2 cellular contexts compared by ENCODE assay signal in the genomic region with DNA sequence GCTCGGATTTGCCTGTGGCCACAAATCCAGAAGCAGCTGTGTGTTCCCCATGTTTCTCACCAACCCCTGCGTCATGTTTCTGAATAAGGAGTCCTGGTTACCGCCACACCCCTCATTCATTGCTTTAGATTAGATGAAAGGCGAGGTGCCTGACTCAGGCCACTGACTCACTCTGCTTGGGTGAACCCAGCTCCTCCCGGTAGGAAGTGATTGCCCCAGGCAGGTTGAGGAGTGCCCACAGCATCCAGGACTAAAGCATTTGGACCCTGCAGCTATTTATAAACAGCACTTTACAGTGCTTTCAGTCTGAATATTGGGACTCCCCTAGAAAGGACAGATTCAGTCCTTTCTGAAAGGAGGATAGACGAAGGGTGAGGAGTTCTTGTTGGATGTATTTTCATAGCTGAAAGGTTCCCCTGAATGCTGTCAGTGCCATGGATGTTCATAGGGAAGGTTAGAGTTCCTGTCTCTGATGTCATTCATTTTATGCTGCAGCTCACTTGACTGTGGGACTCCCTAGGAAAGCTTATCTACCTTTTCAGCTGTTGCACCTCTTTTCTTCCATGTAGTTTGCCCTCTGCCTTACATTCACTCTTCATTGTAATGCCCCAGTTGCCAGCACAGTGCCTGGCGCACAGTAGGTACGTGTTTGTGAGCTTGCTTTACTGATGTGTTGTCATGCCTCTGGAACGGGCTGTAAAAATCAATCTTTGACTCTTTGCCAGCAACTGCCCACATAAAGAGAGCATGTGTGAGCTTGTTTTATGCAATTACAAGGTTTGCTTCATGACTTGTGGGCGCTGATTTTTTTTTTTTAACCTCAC.
TF ChIP-seq lines count a peak whose summit lies in the region.

No MANE protein-coding gene starts in this region.

TF ChIP-seq in HEK293, 187 proteins besides CTCF, POLR2A, EP300 and RAD21 (continued from another document and continues in another):
- TF ChIP-seq, protein P1, sequence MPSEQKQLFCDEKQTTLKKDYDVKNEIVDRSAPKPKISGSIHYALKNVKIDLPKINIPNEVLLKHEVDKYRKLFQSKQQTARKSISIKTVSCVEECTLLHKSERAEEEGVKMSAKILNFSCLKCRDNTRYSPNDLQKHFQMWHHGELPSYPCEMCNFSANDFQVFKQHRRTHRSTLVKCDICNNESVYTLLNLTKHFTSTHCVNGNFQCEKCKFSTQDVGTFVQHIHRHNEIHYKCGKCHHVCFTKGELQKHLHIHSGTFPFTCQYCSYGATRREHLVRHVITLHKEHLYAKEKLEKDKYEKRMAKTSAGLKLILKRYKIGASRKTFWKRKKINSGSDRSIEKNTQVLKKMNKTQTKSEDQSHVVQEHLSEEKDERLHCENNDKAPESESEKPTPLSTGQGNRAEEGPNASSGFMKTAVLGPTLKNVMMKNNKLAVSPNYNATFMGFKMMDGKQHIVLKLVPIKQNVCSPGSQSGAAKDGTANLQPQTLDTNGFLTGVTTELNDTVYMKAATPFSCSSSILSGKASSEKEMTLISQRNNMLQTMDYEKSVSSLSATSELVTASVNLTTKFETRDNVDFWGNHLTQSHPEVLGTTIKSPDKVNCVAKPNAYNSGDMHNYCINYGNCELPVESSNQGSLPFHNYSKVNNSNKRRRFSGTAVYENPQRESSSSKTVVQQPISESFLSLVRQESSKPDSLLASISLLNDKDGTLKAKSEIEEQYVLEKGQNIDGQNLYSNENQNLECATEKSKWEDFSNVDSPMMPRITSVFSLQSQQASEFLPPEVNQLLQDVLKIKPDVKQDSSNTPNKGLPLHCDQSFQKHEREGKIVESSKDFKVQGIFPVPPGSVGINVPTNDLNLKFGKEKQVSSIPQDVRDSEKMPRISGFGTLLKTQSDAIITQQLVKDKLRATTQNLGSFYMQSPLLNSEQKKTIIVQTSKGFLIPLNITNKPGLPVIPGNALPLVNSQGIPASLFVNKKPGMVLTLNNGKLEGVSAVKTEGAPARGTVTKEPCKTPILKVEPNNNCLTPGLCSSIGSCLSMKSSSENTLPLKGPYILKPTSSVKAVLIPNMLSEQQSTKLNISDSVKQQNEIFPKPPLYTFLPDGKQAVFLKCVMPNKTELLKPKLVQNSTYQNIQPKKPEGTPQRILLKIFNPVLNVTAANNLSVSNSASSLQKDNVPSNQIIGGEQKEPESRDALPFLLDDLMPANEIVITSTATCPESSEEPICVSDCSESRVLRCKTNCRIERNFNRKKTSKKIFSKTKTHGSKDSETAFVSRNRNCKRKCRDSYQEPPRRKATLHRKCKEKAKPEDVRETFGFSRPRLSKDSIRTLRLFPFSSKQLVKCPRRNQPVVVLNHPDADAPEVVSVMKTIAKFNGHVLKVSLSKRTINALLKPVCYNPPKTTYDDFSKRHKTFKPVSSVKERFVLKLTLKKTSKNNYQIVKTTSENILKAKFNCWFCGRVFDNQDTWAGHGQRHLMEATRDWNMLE (tag by site-specific recombination; conservative IDR thresholded peaks at IDR 0.05; ENCODE audit: low read depth) = no peak
- TF ChIP-seq ZBTB7A (tag by site-specific recombination; IDR thresholded peaks at IDR 0.05; ENCODE audit: low read depth) = no peak
- TF ChIP-seq ZFHX2 (tag by site-specific recombination; conservative IDR thresholded peaks at IDR 0.05) = peak; percentile 84
- peak; percentile 42; the same call in 1 of the 2 replicates for TF ChIP-seq IKZF3 (tag by site-specific recombination; IDR thresholded peaks at IDR 0.05)
- no peak for TF ChIP-seq HOXA7 (CRISPR knock-in tag; IDR thresholded peaks at IDR 0.05; ENCODE audit: borderline replicate concordance)
- TF ChIP-seq ZNF580 (tag by site-specific recombination; IDR thresholded peaks at IDR 0.05) = no peak
- TF ChIP-seq ZNF114 (tag by site-specific recombination; IDR thresholded peaks at IDR 0.05) = no peak
- TF ChIP-seq ZNF366 (tag by site-specific recombination; conservative IDR thresholded peaks at IDR 0.05) = peak; percentile 59; the same call in 1 of the 2 replicates
- TF ChIP-seq, protein P2, sequence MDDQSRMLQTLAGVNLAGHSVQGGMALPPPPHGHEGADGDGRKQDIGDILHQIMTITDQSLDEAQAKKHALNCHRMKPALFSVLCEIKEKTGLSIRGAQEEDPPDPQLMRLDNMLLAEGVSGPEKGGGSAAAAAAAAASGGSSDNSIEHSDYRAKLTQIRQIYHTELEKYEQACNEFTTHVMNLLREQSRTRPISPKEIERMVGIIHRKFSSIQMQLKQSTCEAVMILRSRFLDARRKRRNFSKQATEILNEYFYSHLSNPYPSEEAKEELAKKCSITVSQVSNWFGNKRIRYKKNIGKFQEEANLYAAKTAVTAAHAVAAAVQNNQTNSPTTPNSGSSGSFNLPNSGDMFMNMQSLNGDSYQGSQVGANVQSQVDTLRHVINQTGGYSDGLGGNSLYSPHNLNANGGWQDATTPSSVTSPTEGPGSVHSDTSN (CRISPR knock-in tag; IDR thresholded peaks at IDR 0.05) = no peak
- no peak for TF ChIP-seq ZNF248 (tag by site-specific recombination; IDR thresholded peaks at IDR 0.05)
- no peak for TF ChIP-seq ZNF501 (tag by site-specific recombination; IDR thresholded peaks at IDR 0.05)
- no peak for TF ChIP-seq ZNF692 (tag by site-specific recombination; IDR thresholded peaks at IDR 0.05)
- 0 out of 2 replicates have a peak, but pooled peaks have one; percentile 22 for TF ChIP-seq ZBTB8A (tag by site-specific recombination; IDR thresholded peaks at IDR 0.05)
- no peak for TF ChIP-seq ZNF223 (tag by site-specific recombination; IDR thresholded peaks at IDR 0.05)
- no peak for TF ChIP-seq ZNF324 (tag by site-specific recombination; IDR thresholded peaks at IDR 0.05)
- TF ChIP-seq EGR2 (tag by site-specific recombination; IDR thresholded peaks at IDR 0.05; ENCODE audit: low read depth) = peak; percentile 73
- no peak for TF ChIP-seq ZNF571 (tag by site-specific recombination; IDR thresholded peaks at IDR 0.05)
- no peak for TF ChIP-seq KLF16 (tag by site-specific recombination; IDR thresholded peaks at IDR 0.05)
- no peak for TF ChIP-seq ZNF292 (tag by site-specific recombination; IDR thresholded peaks at IDR 0.05; ENCODE audit: borderline replicate concordance, low read depth)
- no peak for TF ChIP-seq ZNF174 (tag by site-specific recombination; IDR thresholded peaks at IDR 0.05)
- no peak for TF ChIP-seq ZNF768 (tag by site-specific recombination; IDR thresholded peaks at IDR 0.05)
- peak; percentile 70 for TF ChIP-seq KLF9 (tag by site-specific recombination; IDR thresholded peaks at IDR 0.05; ENCODE audit: low read depth)
- no peak for TF ChIP-seq ZNF341 (tag by site-specific recombination; IDR thresholded peaks at IDR 0.05; ENCODE audit: low read depth)

TF ChIP-seq in SK-N-SH treated with all-trans-retinoic acid at 6 μM for 48 hours, 23 proteins besides CTCF, POLR2A, EP300 and RAD21 (continued from another document):
- TF ChIP-seq POU6F1 (CRISPR knock-in tag; IDR thresholded peaks at IDR 0.05; ENCODE audit: borderline replicate concordance, low read depth) = no peak
- TF ChIP-seq ISL1 (CRISPR knock-in tag; IDR thresholded peaks at IDR 0.05) = no peak
- TF ChIP-seq GLIS3 (CRISPR knock-in tag; IDR thresholded peaks at IDR 0.05) = no peak
- TF ChIP-seq TOX (CRISPR knock-in tag; IDR thresholded peaks at IDR 0.05; ENCODE audit: borderline replicate concordance) = no peak
- TF ChIP-seq OSR1 (CRISPR knock-in tag; IDR thresholded peaks at IDR 0.05) = no peak
- TF ChIP-seq CSDC2 (CRISPR knock-in tag; IDR thresholded peaks at IDR 0.05) = no peak
